1 cellular context compared by ENCODE assay signal in the genomic region with DNA sequence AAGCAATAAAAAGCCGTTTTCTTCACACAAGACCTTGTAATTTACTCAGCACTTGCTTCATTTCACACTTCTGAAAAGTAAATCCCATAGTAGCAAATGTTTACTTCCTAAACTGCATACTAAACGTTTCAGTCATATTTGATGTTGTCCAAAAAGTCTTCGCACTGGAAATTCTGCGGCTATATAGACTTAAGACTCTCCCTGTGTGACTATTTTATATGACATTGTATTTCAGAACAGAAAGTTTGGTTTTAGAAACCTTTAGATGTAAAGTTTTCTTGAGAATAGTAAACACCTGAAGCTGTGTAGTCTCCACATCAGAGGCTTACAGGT.
TF ChIP-seq lines count a peak whose summit lies in the region.

No MANE protein-coding gene starts in this region.

TF ChIP-seq in endothelial cell of umbilical vein, 7 proteins besides CTCF, POLR2A, EP300 and RAD21:
- TF ChIP-seq, protein P1, sequence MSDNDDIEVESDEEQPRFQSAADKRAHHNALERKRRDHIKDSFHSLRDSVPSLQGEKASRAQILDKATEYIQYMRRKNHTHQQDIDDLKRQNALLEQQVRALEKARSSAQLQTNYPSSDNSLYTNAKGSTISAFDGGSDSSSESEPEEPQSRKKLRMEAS (IDR thresholded peaks at IDR 0.05; ENCODE audit: insufficient read depth, insufficient read length) = no peak
- TF ChIP-seq POLR2AphosphoS5 (IDR thresholded peaks at IDR 0.05; ENCODE audit: insufficient read depth, low read depth, low read length) (no peak), EZH2 (IDR thresholded peaks at IDR 0.05; ENCODE audit: borderline replicate concordance, low read depth, low read length, severe bottlenecking) (no peak), MYC (IDR thresholded peaks at IDR 0.05; ENCODE audit: low read depth, low read length) (no peak), JUN (IDR thresholded peaks at IDR 0.05; ENCODE audit: borderline replicate concordance, insufficient read depth, insufficient read length, low read depth) (no peak), FOS (IDR thresholded peaks at IDR 0.05; ENCODE audit: borderline replicate concordance, insufficient read depth, low read length) (no peak), GATA2 (IDR thresholded peaks at IDR 0.05; ENCODE audit: insufficient read depth, insufficient read length, low read depth, low read length) (no peak)
